1 cellular context compared by ENCODE assay signal in the genomic region with DNA sequence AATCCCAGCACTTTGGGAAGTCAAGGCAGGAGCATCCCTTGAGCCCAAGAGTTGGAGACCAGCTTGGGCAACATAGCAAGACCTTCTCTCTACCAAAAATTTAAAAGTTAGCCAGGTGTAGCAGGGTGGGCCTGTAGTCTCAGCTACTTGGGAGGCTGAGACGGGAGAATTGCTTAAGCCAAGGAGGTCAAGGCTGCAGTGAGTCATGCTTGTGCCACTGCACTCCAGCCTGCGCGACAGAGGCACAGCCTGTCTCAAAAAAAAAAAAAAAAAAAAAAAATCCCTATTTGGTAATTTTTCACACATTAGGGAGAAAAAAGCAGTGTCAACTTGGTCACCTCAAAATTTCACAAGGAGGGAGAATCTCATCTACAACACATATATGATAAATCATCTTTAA.
TF ChIP-seq lines count a peak whose summit lies in the region.

No MANE protein-coding gene starts in this region.

TF ChIP-seq in WTC11, 78 proteins besides CTCF, POLR2A, EP300 and RAD21:
- no peak for TF ChIP-seq NR1H2 (CRISPR knock-in tag; IDR thresholded peaks at IDR 0.05)
- no peak for TF ChIP-seq NR2C2 (CRISPR knock-in tag; IDR thresholded peaks at IDR 0.05)
- no peak for TF ChIP-seq RORB (CRISPR knock-in tag; IDR thresholded peaks at IDR 0.05)
- TF ChIP-seq, protein P1, sequence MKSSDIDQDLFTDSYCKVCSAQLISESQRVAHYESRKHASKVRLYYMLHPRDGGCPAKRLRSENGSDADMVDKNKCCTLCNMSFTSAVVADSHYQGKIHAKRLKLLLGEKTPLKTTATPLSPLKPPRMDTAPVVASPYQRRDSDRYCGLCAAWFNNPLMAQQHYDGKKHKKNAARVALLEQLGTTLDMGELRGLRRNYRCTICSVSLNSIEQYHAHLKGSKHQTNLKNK (CRISPR knock-in tag; IDR thresholded peaks at IDR 0.05) = no peak
- TF ChIP-seq, protein P2, sequence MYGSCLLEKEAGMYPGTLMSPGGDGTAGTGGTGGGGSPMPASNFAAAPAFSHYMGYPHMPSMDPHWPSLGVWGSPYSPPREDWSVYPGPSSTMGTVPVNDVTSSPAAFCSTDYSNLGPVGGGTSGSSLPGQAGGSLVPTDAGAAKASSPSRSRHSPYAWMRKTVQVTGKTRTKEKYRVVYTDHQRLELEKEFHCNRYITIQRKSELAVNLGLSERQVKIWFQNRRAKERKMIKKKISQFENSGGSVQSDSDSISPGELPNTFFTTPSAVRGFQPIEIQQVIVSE (CRISPR knock-in tag; IDR thresholded peaks at IDR 0.05; ENCODE audit: borderline replicate concordance) = no peak
- TF ChIP-seq, protein P3, sequence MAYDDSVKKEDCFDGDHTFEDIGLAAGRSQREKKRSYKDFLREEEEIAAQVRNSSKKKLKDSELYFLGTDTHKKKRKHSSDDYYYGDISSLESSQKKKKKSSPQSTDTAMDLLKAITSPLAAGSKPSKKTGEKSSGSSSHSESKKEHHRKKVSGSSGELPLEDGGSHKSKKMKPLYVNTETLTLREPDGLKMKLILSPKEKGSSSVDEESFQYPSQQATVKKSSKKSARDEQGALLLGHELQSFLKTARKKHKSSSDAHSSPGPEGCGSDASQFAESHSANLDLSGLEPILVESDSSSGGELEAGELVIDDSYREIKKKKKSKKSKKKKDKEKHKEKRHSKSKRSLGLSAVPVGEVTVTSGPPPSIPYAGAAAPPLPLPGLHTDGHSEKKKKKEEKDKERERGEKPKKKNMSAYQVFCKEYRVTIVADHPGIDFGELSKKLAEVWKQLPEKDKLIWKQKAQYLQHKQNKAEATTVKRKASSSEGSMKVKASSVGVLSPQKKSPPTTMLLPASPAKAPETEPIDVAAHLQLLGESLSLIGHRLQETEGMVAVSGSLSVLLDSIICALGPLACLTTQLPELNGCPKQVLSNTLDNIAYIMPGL (CRISPR knock-in tag; IDR thresholded peaks at IDR 0.05) = no peak
- TF ChIP-seq, protein P4, sequence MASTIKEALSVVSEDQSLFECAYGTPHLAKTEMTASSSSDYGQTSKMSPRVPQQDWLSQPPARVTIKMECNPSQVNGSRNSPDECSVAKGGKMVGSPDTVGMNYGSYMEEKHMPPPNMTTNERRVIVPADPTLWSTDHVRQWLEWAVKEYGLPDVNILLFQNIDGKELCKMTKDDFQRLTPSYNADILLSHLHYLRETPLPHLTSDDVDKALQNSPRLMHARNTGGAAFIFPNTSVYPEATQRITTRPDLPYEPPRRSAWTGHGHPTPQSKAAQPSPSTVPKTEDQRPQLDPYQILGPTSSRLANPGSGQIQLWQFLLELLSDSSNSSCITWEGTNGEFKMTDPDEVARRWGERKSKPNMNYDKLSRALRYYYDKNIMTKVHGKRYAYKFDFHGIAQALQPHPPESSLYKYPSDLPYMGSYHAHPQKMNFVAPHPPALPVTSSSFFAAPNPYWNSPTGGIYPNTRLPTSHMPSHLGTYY (CRISPR knock-in tag; IDR thresholded peaks at IDR 0.05) = no peak
